14 cellular contexts compared by ENCODE assay signal in genomic region chr4:169976951-169977350, GRCh38. TPM values are rescaled to one million over a fixed set of nuclear protein-coding genes. Genes with fewer than 3 reads are reported as not detected.
DNase-seq lines count a peak whose midpoint lies in the region; ATAC-seq and TF ChIP-seq lines count a peak whose summit lies in the region.
"Had no signal": no experiment of that assay in that cellular context is flagged by ENCODE, and none has a peak within 500 bp of the region (broad histone marks: within the 10 kb centered on the region; RNA-seq: fewer than 3 reads in every experiment).

No MANE protein-coding gene starts in this region.

- no peak overlapping the region for H3K9ac ChIP-seq in GM23248
- H3K9ac ChIP-seq: BLaER1 treated with 17β-estradiol and CSF1 and Interleukin-3, amounts not matched to agents 10 nM and 100 nM had no signal

- H3K27ac ChIP-seq in GM23248 = no peak overlapping the region
- peak overlapping the region; percentile 70 for H3K27ac ChIP-seq in WERI-Rb-1
- H3K27ac ChIP-seq in ovary = no peak overlapping the region
- H3K27ac ChIP-seq: BLaER1 treated with 17β-estradiol and CSF1 and Interleukin-3, amounts not matched to agents 10 nM and 100 nM; HL-60 had no signal

- intact Hi-C loops in sciatic nerve (cut with DNase I) = no loop called here
- intact Hi-C loops in ovary (cut with DNase I) = no loop called here

- H3K27me3 ChIP-seq in GM23248 (replicated peaks; ENCODE audit: insufficient read depth) = no peaks in the 10 kb centered on the region
- no peaks in the 10 kb centered on the region for H3K27me3 ChIP-seq in WERI-Rb-1 (ENCODE audit: insufficient read depth, low read depth, severe bottlenecking)
- no peaks in the 10 kb centered on the region for H3K27me3 ChIP-seq in ovary
- H3K27me3 ChIP-seq: BLaER1 treated with 17β-estradiol and CSF1 and Interleukin-3, amounts not matched to agents 10 nM and 100 nM had no signal

- TF ChIP-seq CTCF in WERI-Rb-1 (IDR thresholded peaks at IDR 0.05; ENCODE audit: low read depth, low read length) (no peak), fibroblast of the aortic adventitia (IDR thresholded peaks at IDR 0.05; ENCODE audit: insufficient read depth, low read length) (no peak), ovary (IDR thresholded peaks at IDR 0.05) (no peak)

- no peak for ATAC-seq in sciatic nerve
- ATAC-seq: CD8-positive, alpha-beta T cell had no signal

- DNase-seq in GM23248 (no peak), WERI-Rb-1 (no peak), fibroblast of the aortic adventitia (ENCODE audit: low read depth) (peak; percentile 13), iPS-NIHi7 (ENCODE audit: extremely low spot score) (peak; percentile 23), T-helper 2 cell (no peak), sciatic nerve (ENCODE audit: low spot score) (no peak), ovary (no peak)
- DNase-seq in stimulated activated CD4-positive, alpha-beta T cell treated with anti-CD3 and anti-CD28 coated beads, Interleukin-1b, Interleukin-23, amount 100 ng/mL, for 48 hours = no peak
- DNase-seq: Calu3; CD8-positive, alpha-beta T cell; DMS79 treated with DMSO at 0.1 percent for 48 hours; HCEC 1CT had no signal

- 0 out of 2 replicates have a peak overlapping the region, but pooled peaks have one; percentile 42 for H2AFZ ChIP-seq in GM23248

- TF ChIP-seq EP300 in ovary (IDR thresholded peaks at IDR 0.05) = no peak

- no peak overlapping the region for H3K4me2 ChIP-seq in GM23248 (ENCODE audit: unreplicated experiment)
- H3K4me2 ChIP-seq: BLaER1 treated with 17β-estradiol and CSF1 and Interleukin-3, amounts not matched to agents 10 nM and 100 nM had no signal

- H3K4me1 ChIP-seq in GM23248 (ENCODE audit: insufficient read depth) = peaks cover 25% of the 10 kb centered on the region
- no peaks in the 10 kb centered on the region for H3K4me1 ChIP-seq in ovary (ENCODE audit: insufficient read depth)
- H3K4me1 ChIP-seq: BLaER1 treated with 17β-estradiol and CSF1 and Interleukin-3, amounts not matched to agents 10 nM and 100 nM had no signal

- H3K79me2 ChIP-seq in GM23248 (ENCODE audit: insufficient read depth) = no peaks in the 10 kb centered on the region

- WGBS in GM23248 (ENCODE audit: low coverage in 1 of 2, low lambda C conversion rate in 2 of 2, missing lambda C conversion rate in 2 of 2), 2 experiments = 41 to 42% methylated on average over 1 of the region's 1 CpG
- WGBS in ovary, 3 donors = 62 to 69% (median 67%) methylated on average over 1 of the region's 1 CpG

- no peaks in the 10 kb centered on the region for H3K9me3 ChIP-seq in GM23248 (ENCODE audit: low read depth)
- H3K9me3 ChIP-seq in WERI-Rb-1 (ENCODE audit: severe bottlenecking) = no peaks in the 10 kb centered on the region
- no peaks in the 10 kb centered on the region for H3K9me3 ChIP-seq in ovary
- H3K9me3 ChIP-seq: BLaER1 treated with 17β-estradiol and CSF1 and Interleukin-3, amounts not matched to agents 10 nM and 100 nM had no signal

- no peaks in the 10 kb centered on the region for H3K9me2 ChIP-seq in GM23248 (ENCODE audit: insufficient read depth)

- peaks cover 18% of the 10 kb centered on the region for H3F3A ChIP-seq in GM23248 (ENCODE audit: insufficient read depth)

- H4K20me1 ChIP-seq in GM23248 (ENCODE audit: insufficient read depth) = no peaks in the 10 kb centered on the region
- H4K20me1 ChIP-seq: BLaER1 treated with 17β-estradiol and CSF1 and Interleukin-3, amounts not matched to agents 10 nM and 100 nM had no signal

- H3K4me3 ChIP-seq in GM23248 (no peak overlapping the region), WERI-Rb-1 (ENCODE audit: low read depth, low read length) (no peak overlapping the region), fibroblast of the aortic adventitia (ENCODE audit: low read depth, low read length) (no peak overlapping the region), ovary (no peak overlapping the region)
- H3K4me3 ChIP-seq: BLaER1 treated with 17β-estradiol and CSF1 and Interleukin-3, amounts not matched to agents 10 nM and 100 nM had no signal

- H3K36me3 ChIP-seq in GM23248 (ENCODE audit: low read depth) (no peaks in the 10 kb centered on the region), WERI-Rb-1 (no peaks in the 10 kb centered on the region), ovary (no peaks in the 10 kb centered on the region)
- H3K36me3 ChIP-seq: BLaER1 treated with 17β-estradiol and CSF1 and Interleukin-3, amounts not matched to agents 10 nM and 100 nM had no signal

- in situ Hi-C loops in GM23248 (cut with MboI) = no loop called here

- no peak for TF ChIP-seq POLR2A in ovary (IDR thresholded peaks at IDR 0.05)

RNA-seq across cellular contexts. Expression of gene MFAP3L, which starts 49.2 kb away (rescaled TPM):
- total RNA-seq in GM23248 (2014; rRNA removed; shearing (Covaris generic)) = 19.3 and 20.8 TPM in 2 replicates
- 5.2 and 6.4 TPM in 2 replicates for polyA plus RNA-seq in GM23248 (2016; fragmentation: Nextera tagmentation; extraction: Ambion mirVana)
- 0.82 and 3.3 TPM in 2 replicates for total RNA-seq in fibroblast of the aortic adventitia (ENCODE audit: low replicate concordance)
- total RNA-seq in sciatic nerve = 30.7 TPM
- total RNA-seq in ovary = 1 to 10 TPM in 4 of 7 donors, under 1 TPM in 3; 0.38 to 7.6 (median 2.0) TPM
- 1 to 10 TPM; 1.0 to 4.0 TPM for polyA plus RNA-seq in ovary

Comparison
In these comparisons a context has a peak if more than half of its experiments do, and no peak if none do; other contexts are left out.
1. DNase-seq: peak in fibroblast of the aortic adventitia (single experiment) and iPS-NIHi7 (single experiment); none in GM23248 (single experiment), WERI-Rb-1 (single experiment), stimulated activated CD4-positive, alpha-beta T cell treated with anti-CD3 and anti-CD28 coated beads, Interleukin-1b, Interleukin-23, amount 100 ng/mL, for 48 hours (single experiment), T-helper 2 cell (0 of 5), sciatic nerve (single experiment) and ovary (0 of 5).